22 cellular contexts compared by ENCODE assay signal in genomic region chr22:49366437-49366836, GRCh38.
"Had no signal": no experiment of that assay in that cellular context is flagged by ENCODE, and none has a peak within 500 bp of the region (broad histone marks: within the 10 kb centered on the region; RNA-seq: fewer than 3 reads in every experiment).

No MANE protein-coding gene starts in this region.

- H3K4me1 ChIP-seq: esophagus squamous epithelium, heart right ventricle, left ventricle myocardium inferior, prostate gland had no signal

- H3K9me3 ChIP-seq: esophagus squamous epithelium, heart right ventricle, left ventricle myocardium inferior, mucosa of descending colon, neutrophil, ovary, prostate gland, SK-N-SH had no signal

- DNase-seq: activated CD4-positive, alpha-beta T cell treated with anti-CD3 and anti-CD28 coated beads for 48 hours; activated CD4-positive, alpha-beta T cell treated with anti-CD3 and anti-CD28 coated beads, Interleukin-2, amount 50 U/mL, for 48 hours; activated naive CD8-positive, alpha-beta T cell treated with anti-CD3 and anti-CD28 coated beads, Interleukin-2, amount 50 U/mL, for 24 hours; activated T-cell treated with anti-CD3 and anti-CD28 coated beads, Interleukin-2, amount 50 U/mL, for 48 hours; esophagus squamous epithelium; heart right ventricle; kidney glomerular epithelial cell; left ventricle myocardium inferior; mesendoderm; mucosa of descending colon; ovary; retina; SK-N-SH; stimulated activated CD4-positive, alpha-beta T cell treated with anti-CD3 and anti-CD28 coated beads, Interleukin-2, amount 100 ng/mL, for 48 hours; substantia nigra; T1000; WERI-Rb-1 had no signal

- H3K9ac ChIP-seq: SK-N-SH had no signal

- H3K4me3 ChIP-seq: esophagus squamous epithelium, heart right ventricle, left ventricle myocardium inferior, lung, mucosa of descending colon, ovary, prostate gland had no signal

- H3K36me3 ChIP-seq: esophagus squamous epithelium, heart right ventricle, left ventricle myocardium inferior, neutrophil, ovary, prostate gland, WERI-Rb-1 had no signal

- H3K27ac ChIP-seq: epithelial cell of prostate, esophagus squamous epithelium, heart right ventricle, left ventricle myocardium inferior, neutrophil, ovary, prostate gland, WERI-Rb-1 had no signal

- ATAC-seq: activated CD4-positive, CD25-positive, alpha-beta regulatory T cell treated with anti-CD3 and anti-CD28 coated beads, Interleukin-2, amount 50 U/mL, for 24 hours; activated naive CD8-positive, alpha-beta T cell treated with anti-CD3 and anti-CD28 coated beads, Interleukin-2, amount 50 U/mL, for 24 hours; heart right ventricle; mucosa of descending colon had no signal
